8 cellular contexts compared by ENCODE assay signal in the genomic region with DNA sequence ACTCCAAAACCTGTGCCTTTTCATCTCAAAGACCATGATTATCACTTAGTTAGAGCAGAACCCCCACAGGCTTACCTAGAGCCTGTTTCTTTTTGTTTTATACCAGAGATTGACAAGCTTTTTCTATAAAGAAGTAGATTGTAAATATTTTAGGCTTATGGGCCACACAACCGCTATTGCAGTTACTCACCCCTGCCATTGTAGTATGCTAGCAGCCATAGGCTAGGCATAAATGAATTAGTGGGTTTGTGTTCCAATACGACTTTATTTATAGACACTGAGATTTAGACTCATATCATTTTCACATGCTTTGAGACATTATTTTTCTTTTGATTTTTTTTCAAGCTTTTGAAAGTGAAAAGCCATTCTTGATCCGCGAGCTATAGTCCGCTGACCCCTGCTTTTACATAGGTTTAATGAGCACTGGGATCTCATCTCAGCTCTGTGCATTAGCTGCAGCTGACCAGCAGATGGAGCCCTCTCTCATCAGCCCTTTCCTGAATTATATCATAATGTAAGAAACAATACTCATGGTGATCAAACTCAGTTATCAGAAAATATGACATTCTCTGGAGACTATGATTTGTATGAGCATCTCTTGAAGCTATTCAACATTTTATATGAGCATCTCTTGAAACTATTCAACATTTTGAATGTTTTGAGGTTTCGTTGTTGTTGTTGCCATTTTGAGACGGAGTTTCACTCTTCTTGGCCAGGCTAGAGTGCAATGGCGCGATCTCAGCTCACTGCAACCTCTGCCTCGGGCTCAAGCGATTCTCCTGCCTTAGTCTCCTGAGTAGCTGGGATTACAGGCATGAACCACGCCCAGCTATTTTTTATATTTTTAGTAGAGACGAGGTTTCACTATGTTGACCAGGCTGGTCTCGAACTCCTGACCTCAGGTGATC.
A peak's percentile ranks its signal among the peaks of the same experiment; 100 is the strongest.
DNase-seq lines count a peak whose midpoint lies in the region; ATAC-seq and TF ChIP-seq lines count a peak whose summit lies in the region.

No MANE protein-coding gene starts in this region.

- DNase-seq in CD4-positive, CD25-positive, alpha-beta regulatory T cell: peak; percentile 7 to 45 (median 24)
- DNase-seq in HT-29 (ENCODE audit: low spot score) (peak; percentile 63), SJSA1 (ENCODE audit: low read depth in 1 of 2, low spot score in 2 of 2) (peak; percentile 52 to 58), astrocyte of the spinal cord (ENCODE audit: low read depth, low spot score) (peak; percentile 62), iPS-NIHi7 (ENCODE audit: extremely low spot score) (peak; percentile 71)
- peak; percentile 29 to 34 for DNase-seq in stimulated activated CD4-positive, alpha-beta T cell treated with anti-CD3 and anti-CD28 coated beads, Interleukin-2, amount 100 ng/mL, for 48 hours

- H3K9me3 Mint-ChIP-seq in CD4-positive, CD25-positive, alpha-beta regulatory T cell: no peaks in the 10 kb centered on the region

- H3K4me1 Mint-ChIP-seq in CD4-positive, CD25-positive, alpha-beta regulatory T cell: no peaks in the 10 kb centered on the region

- peak; percentile 98 for TF ChIP-seq CTCF in astrocyte of the spinal cord (IDR thresholded peaks at IDR 0.05; ENCODE audit: low read depth, low read length)

- no peak overlapping the region for H3K27ac Mint-ChIP-seq in CD4-positive, CD25-positive, alpha-beta regulatory T cell

- peaks cover 12% of the 10 kb centered on the region for H3K36me3 ChIP-seq in CD4-positive, CD25-positive, alpha-beta regulatory T cell (ENCODE audit: control insufficient read depth, insufficient read depth, low read length)
- H3K36me3 ChIP-seq in SJSA1: no peaks in the 10 kb centered on the region

- H3K27me3 ChIP-seq in CD4-positive, CD25-positive, alpha-beta regulatory T cell (ENCODE audit: control insufficient read depth, insufficient read depth, low read length): no peaks in the 10 kb centered on the region
- H3K27me3 ChIP-seq in SJSA1 (replicated peaks): no peaks in the 10 kb centered on the region

- in situ Hi-C loops in astrocyte of the spinal cord (cut with HindIII; ENCODE audit: low sequenced_read_pairs): no loop called here

- H3K4me1 ChIP-seq in CD4-positive, CD25-positive, alpha-beta regulatory T cell (ENCODE audit: control insufficient read depth, insufficient read depth, low read length, poor library complexity, severe bottlenecking): no peaks in the 10 kb centered on the region
- H3K4me1 ChIP-seq in SJSA1 (replicated peaks): no peaks in the 10 kb centered on the region

- H3K4me3 ChIP-seq in CD4-positive, CD25-positive, alpha-beta regulatory T cell (ENCODE audit: low read depth, low read length): no peak overlapping the region
- H3K4me3 ChIP-seq in SJSA1: no peak overlapping the region
- no peak overlapping the region for H3K4me3 ChIP-seq in astrocyte of the spinal cord (ENCODE audit: low read depth, low read length)

- H3K27me3 Mint-ChIP-seq in CD4-positive, CD25-positive, alpha-beta regulatory T cell: no peaks in the 10 kb centered on the region

- ATAC-seq in CD4-positive, CD25-positive, alpha-beta regulatory T cell (ENCODE audit: low read depth in 2 of 2): peak in 1 of 2 donors; percentile 46
- peak; percentile 81 for ATAC-seq in GM18907 (IDR thresholded peaks at IDR 0.05; ENCODE audit: unreplicated experiment)
- ATAC-seq in HG03108 (IDR thresholded peaks at IDR 0.05; ENCODE audit: unreplicated experiment): no peak

- peaks cover 22% of the 10 kb centered on the region for H3K36me3 Mint-ChIP-seq in CD4-positive, CD25-positive, alpha-beta regulatory T cell

- no peaks in the 10 kb centered on the region for H3K9me3 ChIP-seq in CD4-positive, CD25-positive, alpha-beta regulatory T cell (ENCODE audit: control insufficient read depth in 2 of 2, low read length in 2 of 2)
- no peaks in the 10 kb centered on the region for H3K9me3 ChIP-seq in SJSA1 (replicated peaks)

- H3K4me3 Mint-ChIP-seq in CD4-positive, CD25-positive, alpha-beta regulatory T cell: no peak overlapping the region

- no peak overlapping the region for H3K27ac ChIP-seq in CD4-positive, CD25-positive, alpha-beta regulatory T cell (ENCODE audit: insufficient read depth, low read length, poor library complexity, severe bottlenecking)
- H3K27ac ChIP-seq in SJSA1: no peak overlapping the region
